Comparison of ENCODE assay signal across 18 cellular contexts in the genomic region with DNA sequence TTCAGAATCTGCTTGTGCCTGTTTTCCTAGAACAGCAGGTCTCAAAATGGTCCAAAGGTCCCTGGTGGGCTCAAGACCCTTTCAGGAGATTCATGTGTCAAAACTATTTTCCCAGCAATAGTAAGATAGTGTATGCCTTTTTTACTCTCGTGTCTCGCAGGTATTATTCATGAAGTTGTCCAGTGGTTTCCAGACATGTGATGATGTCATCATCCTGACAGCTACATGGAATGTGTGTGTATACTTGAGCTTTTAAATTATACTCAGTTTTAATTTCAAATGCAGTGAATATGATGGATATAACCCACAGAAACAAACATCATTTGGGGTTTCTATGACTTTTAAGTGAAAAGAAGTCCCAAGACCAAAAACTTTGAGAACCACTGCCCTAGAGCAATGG.
"Had no signal": no experiment of that assay in that cellular context is flagged by ENCODE, and none has a peak within 500 bp of the region (broad histone marks: within the 10 kb centered on the region; RNA-seq: fewer than 3 reads in every experiment).

No MANE protein-coding gene starts in this region.

- ATAC-seq: heart left ventricle; mucosa of descending colon; naive thymus-derived CD8-positive, alpha-beta T cell; psoas muscle; sciatic nerve had no signal

- H3K4me3 ChIP-seq: dorsolateral prefrontal cortex, heart left ventricle, mucosa of descending colon, psoas muscle, skin epidermis, stomach, thoracic aorta, transverse colon had no signal

- H3K4me1 ChIP-seq: heart left ventricle, psoas muscle, stomach, transverse colon had no signal

- H3K4me1 Mint-ChIP-seq: naive thymus-derived CD8-positive, alpha-beta T cell had no signal

- H3K9me3 ChIP-seq: heart left ventricle, mucosa of descending colon, neutrophil, psoas muscle, stomach, thoracic aorta, transverse colon had no signal

- H3K36me3 ChIP-seq: heart left ventricle, neutrophil, stomach, thoracic aorta, transverse colon had no signal

- H3K4me3 Mint-ChIP-seq: naive thymus-derived CD8-positive, alpha-beta T cell had no signal

- DNase-seq: cortex of kidney; dorsolateral prefrontal cortex; effector CD8-positive, alpha-beta T cell; foreskin melanocyte; heart left ventricle; hippocampal formation; mucosa of descending colon; naive thymus-derived CD8-positive, alpha-beta T cell; psoas muscle; retina; stimulated activated naive CD4-positive, alpha-beta T cell; stomach; substantia nigra; transverse colon had no signal

- H3K27ac ChIP-seq: dorsolateral prefrontal cortex, heart left ventricle, neutrophil, psoas muscle, skin epidermis, stomach, thoracic aorta, transverse colon had no signal

- H3K27ac Mint-ChIP-seq: naive thymus-derived CD8-positive, alpha-beta T cell had no signal

- H3K36me3 Mint-ChIP-seq: naive thymus-derived CD8-positive, alpha-beta T cell had no signal

- H3K9me3 Mint-ChIP-seq: naive thymus-derived CD8-positive, alpha-beta T cell had no signal

- H3K27me3 ChIP-seq: dorsolateral prefrontal cortex, heart left ventricle, stomach, transverse colon had no signal
